35 cellular contexts compared by ENCODE assay signal in genomic region chr17:32964541-32964940, GRCh38. TPM values are rescaled to one million over a fixed set of nuclear protein-coding genes. Genes with fewer than 3 reads are reported as not detected.
"Had no signal": no experiment of that assay in that cellular context is flagged by ENCODE, and none has a peak within 500 bp of the region (broad histone marks: within the 10 kb centered on the region; RNA-seq: fewer than 3 reads in every experiment).

No MANE protein-coding gene starts in this region.

- H3K27ac ChIP-seq: PC-9, RWPE1, SJCRH30, SK-N-MC had no signal

- H3K36me3 ChIP-seq: SJCRH30 had no signal

- ATAC-seq: Panc1, Right ventricle myocardium inferior, SK-N-SH treated with all-trans-retinoic acid at 6 μM for 48 hours had no signal

- H2AFZ ChIP-seq: PC-9 had no signal

- H3K4me1 ChIP-seq: SJCRH30 had no signal

- H3K4me3 ChIP-seq: PC-9, SJCRH30, SK-N-MC had no signal

- H3K4me2 ChIP-seq: PC-9 had no signal

- FAIRE-seq: RCC 7860 had no signal

- DNase-seq: Karpas-422, MM.1S, NCI-H1048, NCI-H1092 treated with DMSO at 0.1 percent for 48 hours, NCI-H1105 treated with DMSO at 0.1 percent for 48 hours, NCI-H1417, NCI-H1436, NCI-H146, NCI-H1694, NCI-H187, NCI-H1930, NCI-H2029 treated with DMSO at 0.1 percent for 48 hours, NCI-H2081 treated with DMSO at 0.1 percent for 48 hours, NCI-H2107, NCI-H2171, NCI-H226, NCI-H446 treated with DMSO at 0.1 percent for 48 hours, NCI-H510A, NCI-H524, NCI-H526, NCI-H774, PC-9, SHP77, SIG-M5, SJCRH30, T-helper 1 cell had no signal

RNA-seq across cellular contexts. Expression of gene SPACA3, which starts 27.1 kb away (rescaled TPM):
- total RNA-seq: MCF 10A, OCI-LY7, PC-9, Right ventricle myocardium inferior, RPMI7951, SJCRH30 had no signal

RNA-seq across cellular contexts. Expression of gene TMEM98, which starts 36.6 kb away (rescaled TPM):
- total RNA-seq: OCI-LY7, PC-9 had no signal
